Comparison of ENCODE assay signal across 21 cellular contexts in genomic region chr18:52367962-52368745, GRCh38. TPM values are rescaled to one million over a fixed set of nuclear protein-coding genes. Genes with fewer than 3 reads are reported as not detected.
"Had no signal": no experiment of that assay in that cellular context is flagged by ENCODE, and none has a peak within 500 bp of the region (broad histone marks: within the 10 kb centered on the region; RNA-seq: fewer than 3 reads in every experiment).

No MANE protein-coding gene starts in this region.

- ATAC-seq: activated CD4-positive, CD25-positive, alpha-beta regulatory T cell treated with anti-CD3 and anti-CD28 coated beads, Interleukin-2, amount 50 U/mL, for 24 hours; activated CD8-positive, alpha-beta T cell treated with anti-CD3 and anti-CD28 coated beads for 36 hours; activated T-cell treated with anti-CD3 and anti-CD28 coated beads, Interleukin-2, amount 50 U/mL, for 72 hours had no signal

- H3K4me3 Mint-ChIP-seq: activated CD8-positive, alpha-beta T cell treated with anti-CD3 and anti-CD28 coated beads for 36 hours; activated naive CD8-positive, alpha-beta T cell treated with anti-CD3 and anti-CD28 coated beads, Interleukin-2, amount 10 ng/mL, durations not matched to agents 7 days and 5 days; activated T-cell treated with anti-CD3 and anti-CD28 coated beads, Interleukin-2, amount 50 U/mL, for 72 hours; T-helper 1 cell treated with Interleukin-12 subunit alpha and Interleukin-12 subunit beta and Interleukin-4 antibody, amounts not matched to agents 30 μg/mL and 1 μg/mL, for 36 hours had no signal

- H3K27ac ChIP-seq: adrenal gland, PC-9 had no signal

- H3K27ac Mint-ChIP-seq: activated CD8-positive, alpha-beta T cell treated with anti-CD3 and anti-CD28 coated beads for 36 hours; activated naive CD8-positive, alpha-beta T cell treated with anti-CD3 and anti-CD28 coated beads, Interleukin-2, amount 10 ng/mL, durations not matched to agents 7 days and 5 days; activated T-cell treated with anti-CD3 and anti-CD28 coated beads, Interleukin-2, amount 50 U/mL, for 72 hours; activated T-helper 2 cell treated with anti-CD3 and anti-CD28 coated beads, Interferon-gamma antibody, Interleukin-2, Interleukin-4, amounts not matched to agents 10 μg/mL and 5 μg/mL and 100 μg/mL, durations not matched to agents 14 hours and 24 hours and 36 hours; T-helper 1 cell treated with Interleukin-12 subunit alpha and Interleukin-12 subunit beta and Interleukin-4 antibody, amounts not matched to agents 30 μg/mL and 1 μg/mL, for 36 hours had no signal

- H3K27me3 ChIP-seq: adrenal gland had no signal

- H3K27me3 Mint-ChIP-seq: activated CD8-positive, alpha-beta T cell treated with anti-CD3 and anti-CD28 coated beads for 36 hours; activated naive CD8-positive, alpha-beta T cell treated with anti-CD3 and anti-CD28 coated beads, Interleukin-2, amount 10 ng/mL, durations not matched to agents 7 days and 5 days had no signal

- H3K36me3 Mint-ChIP-seq: activated naive CD8-positive, alpha-beta T cell treated with anti-CD3 and anti-CD28 coated beads, Interleukin-2, amount 10 ng/mL, durations not matched to agents 7 days and 5 days had no signal

- H3K4me1 ChIP-seq: adrenal gland had no signal

- H3K36me3 ChIP-seq: adrenal gland had no signal

- H3K4me2 ChIP-seq: PC-9 had no signal

- H3K9me3 ChIP-seq: adrenal gland had no signal

- H3K9me3 Mint-ChIP-seq: activated naive CD8-positive, alpha-beta T cell treated with anti-CD3 and anti-CD28 coated beads, Interleukin-2, amount 10 ng/mL, durations not matched to agents 7 days and 5 days had no signal

- DNase-seq: activated CD4-positive, alpha-beta T cell treated with anti-CD3 and anti-CD28 coated beads for 4 hours; activated CD8-positive, alpha-beta memory T cell treated with anti-CD3 and anti-CD28 coated beads, Interleukin-2, amount 50 U/mL, for 4 hours; activated CD8-positive, alpha-beta T cell treated with anti-CD3 and anti-CD28 coated beads for 36 hours; activated naive CD4-positive, alpha-beta T cell treated with anti-CD3 and anti-CD28 coated beads, Interleukin-2, amount 50 U/mL, for 16 hours; activated naive CD8-positive, alpha-beta T cell treated with anti-CD3 and anti-CD28 coated beads, Interleukin-2, amount 10 ng/mL, durations not matched to agents 7 days and 5 days; activated T-cell treated with anti-CD3 and anti-CD28 coated beads, Interleukin-2, amount 50 U/mL, for 72 hours; adrenal gland; anterior cingulate cortex; cerebellar nuclear complex; Kasumi-1; NCI-H1105 treated with DMSO at 0.1 percent for 48 hours; NCI-H1930; NCI-H2171; NCI-H345; NCI-H510A; PC-9; SHP77 treated with DMSO at 0.1 percent for 48 hours had no signal

- H2AFZ ChIP-seq: PC-9 had no signal

- H3K4me1 Mint-ChIP-seq: activated naive CD8-positive, alpha-beta T cell treated with anti-CD3 and anti-CD28 coated beads, Interleukin-2, amount 10 ng/mL, durations not matched to agents 7 days and 5 days had no signal

- H3K4me3 ChIP-seq: adrenal gland, PC-9 had no signal

RNA-seq across cellular contexts. Expression of gene DCC, which starts 28.2 kb away (rescaled TPM):
- total RNA-seq: activated CD8-positive, alpha-beta T cell treated with anti-CD3 and anti-CD28 coated beads for 36 hours; activated naive CD8-positive, alpha-beta T cell treated with anti-CD3 and anti-CD28 coated beads, Interleukin-2, amount 10 ng/mL, durations not matched to agents 7 days and 5 days; activated T-cell treated with anti-CD3 and anti-CD28 coated beads, Interleukin-2, amount 50 U/mL, for 72 hours; activated T-helper 2 cell treated with anti-CD3 and anti-CD28 coated beads, Interferon-gamma antibody, Interleukin-2, Interleukin-4, amounts not matched to agents 10 μg/mL and 5 μg/mL and 100 μg/mL, durations not matched to agents 14 hours and 24 hours and 36 hours; cardiac septum; PC-9 had no signal
